9 cellular contexts compared by ENCODE assay signal in the genomic region with DNA sequence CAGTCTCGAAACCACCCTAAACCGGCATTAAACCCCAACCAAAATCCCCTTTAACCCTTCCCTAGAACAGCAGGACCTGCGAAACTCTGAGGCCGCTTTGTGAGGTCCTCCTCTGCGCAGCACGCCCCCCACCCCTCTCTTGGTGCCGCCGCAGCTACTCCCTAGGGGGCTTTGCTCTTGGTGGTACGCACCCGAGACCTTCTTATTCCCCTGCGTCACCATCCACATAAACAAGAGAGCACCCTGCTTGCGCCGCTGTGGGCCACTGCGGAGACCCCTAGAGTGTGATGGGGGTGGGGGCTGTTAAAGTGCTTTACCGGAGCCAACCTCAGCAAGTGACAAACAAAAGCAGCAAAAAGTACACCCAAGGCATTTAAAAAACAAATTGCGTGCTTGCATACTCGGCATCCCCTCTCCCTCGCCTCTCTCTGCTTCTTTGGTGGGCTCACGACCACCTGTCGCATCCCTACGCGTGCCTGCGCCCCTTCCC. TPM values are rescaled to one million over a fixed set of nuclear protein-coding genes. Genes with fewer than 3 reads are reported as not detected.
A peak's percentile ranks its signal among the peaks of the same experiment; 100 is the strongest.
DNase-seq lines count a peak whose midpoint lies in the region; ATAC-seq, FAIRE-seq and TF ChIP-seq lines count a peak whose summit lies in the region.
"Had no signal": no experiment of that assay in that cellular context is flagged by ENCODE, and none has a peak within 500 bp of the region (broad histone marks: within the 10 kb centered on the region; RNA-seq: fewer than 3 reads in every experiment).

No MANE protein-coding gene starts in this region.

- WGBS in pancreas, 2 donors = 32 to 38% methylated on average over 23 of the region's 23 CpGs

- H3K79me2 ChIP-seq in OCI-LY1 (ENCODE audit: insufficient read depth, low read length) = no peaks in the 10 kb centered on the region

- H3K36me3 Mint-ChIP-seq in CD4-positive, alpha-beta T cell (ENCODE audit: low read depth) = peaks cover 6% of the 10 kb centered on the region

- no peaks in the 10 kb centered on the region for H4K20me1 ChIP-seq in OCI-LY1 (ENCODE audit: insufficient read depth, low read length)

- peak overlapping the region; percentile 39; the same call in 1 of the 2 replicates for H3K9ac ChIP-seq in OCI-LY1 (ENCODE audit: low read length)

- H3K36me3 ChIP-seq in OCI-LY1 (ENCODE audit: insufficient read depth, low read length) = no peaks in the 10 kb centered on the region
- no peaks in the 10 kb centered on the region for H3K36me3 ChIP-seq in pancreas

- POLR2A ChIA-PET in CD4-positive, alpha-beta T cell (lab: Charles Lee) = interaction anchor here (0.6 to 3.7 kb wide), 3 partner anchors 37 to 200 kb away, joined by 3 to 22 read pairs (median 3); a partner anchor contains a TSS

- no peaks in the 10 kb centered on the region for H3K9me3 ChIP-seq in CD4-positive, alpha-beta T cell (ENCODE audit: control insufficient read depth, low read length)
- no peaks in the 10 kb centered on the region for H3K9me3 ChIP-seq in OCI-LY1 (ENCODE audit: low read length)
- no peaks in the 10 kb centered on the region for H3K9me3 ChIP-seq in pancreas

- H3K4me3 Mint-ChIP-seq in CD4-positive, alpha-beta T cell = peak overlapping the region; percentile 94

- H3K4me1 Mint-ChIP-seq in CD4-positive, alpha-beta T cell (ENCODE audit: low read depth) = peaks cover 27% of the 10 kb centered on the region

- no peak for TF ChIP-seq CTCF in CD4-positive, alpha-beta T cell (IDR thresholded peaks at IDR 0.05)
- TF ChIP-seq CTCF in OCI-LY1 (IDR thresholded peaks at IDR 0.05; ENCODE audit: low read length) = no peak
- TF ChIP-seq CTCF in epithelial cell of esophagus (IDR thresholded peaks at IDR 0.05; ENCODE audit: insufficient read depth, low read depth, low read length, missing control alignments) = no peak
- no peak for TF ChIP-seq CTCF in pancreas (IDR thresholded peaks at IDR 0.05)

- H3K27ac ChIP-seq in CD4-positive, alpha-beta T cell (ENCODE audit: low read depth, low read length) = no peak overlapping the region
- H3K27ac ChIP-seq in OCI-LY1 (ENCODE audit: low read depth, low read length, poor library complexity, severe bottlenecking) (no peak overlapping the region), pancreas (no peak overlapping the region)

- no peaks in the 10 kb centered on the region for H3F3A ChIP-seq in OCI-LY1 (ENCODE audit: insufficient read depth, low read length)

- FAIRE-seq in pancreas (lab: Jason Lieb, UNC) = no peak

- H2AFZ ChIP-seq in OCI-LY1 (ENCODE audit: low read length) = no peak overlapping the region

- H3K4me1 ChIP-seq in OCI-LY1 (ENCODE audit: insufficient read depth, low read length, severe bottlenecking) = peaks cover 25% of the 10 kb centered on the region
- no peaks in the 10 kb centered on the region for H3K4me1 ChIP-seq in pancreas

- H3K9me3 Mint-ChIP-seq in CD4-positive, alpha-beta T cell = no peaks in the 10 kb centered on the region

- peaks cover 55% of the 10 kb centered on the region for H3K27me3 ChIP-seq in CD4-positive, alpha-beta T cell (ENCODE audit: control insufficient read depth, insufficient read depth, low read length)
- H3K27me3 ChIP-seq in OCI-LY1 (ENCODE audit: insufficient read depth, low read length) (no peaks in the 10 kb centered on the region), pancreas (peaks cover 0 to 8% (median 0%) of the 10 kb centered on the region in 4 donors)

- no peaks in the 10 kb centered on the region for H3K9me2 ChIP-seq in OCI-LY1 (ENCODE audit: low read depth, low read length)

- H3K4me3 ChIP-seq in OCI-LY1 (ENCODE audit: low read depth, low read length, poor library complexity, severe bottlenecking) = peak overlapping the region; percentile 76
- peak overlapping the region; percentile 59 for H3K4me3 ChIP-seq in epithelial cell of esophagus (ENCODE audit: low read length)
- H3K4me3 ChIP-seq in pancreas = peak overlapping the region in 3 of 4 donors; percentile 5 to 55 (median 42)
- H3K4me3 ChIP-seq: lung had no signal

- H3K27ac Mint-ChIP-seq in CD4-positive, alpha-beta T cell = no peak overlapping the region

- peaks cover 69% of the 10 kb centered on the region for H3K27me3 Mint-ChIP-seq in CD4-positive, alpha-beta T cell

- H3K4me2 ChIP-seq in OCI-LY1 (ENCODE audit: low read length) = peak overlapping the region; percentile 67

- CTCF ChIA-PET in CD4-positive, alpha-beta T cell (lab: Charles Lee) = interaction anchor here (0.9 to 2.0 kb wide), 4 partner anchors 120 to 204 kb away, joined by 3 to 9 read pairs (median 5); a partner anchor contains a TSS

- no peak for ATAC-seq in CD4-positive, alpha-beta T cell (ENCODE audit: poor library complexity)
- ATAC-seq in pancreas = no peak
- no peak for ATAC-seq in GM19395 (IDR thresholded peaks at IDR 0.05; ENCODE audit: unreplicated experiment)

- no peak for DNase-seq in CD4-positive, alpha-beta T cell
- DNase-seq in epithelial cell of esophagus (ENCODE audit: low read depth) (no peak), pancreas (no peak), NCI-H446 (lab: John Stamatoyannopoulos, UW) (no peak), ecto neural progenitor cell (ENCODE audit: low spot score) (no peak)
- no peak for DNase-seq in NK-92 treated with Interleukin-12 subunit alpha and Interleukin-12 subunit beta, amount 100 ng/mL, for 24 hours (lab: John Stamatoyannopoulos, UW)

- intact Hi-C loops in CD4-positive, alpha-beta T cell (cut with DNase I, micrococcal nuclease) = loop anchor here in 1 of 2 experiments (5.0 to 10.0 kb wide), 2 partner anchors 200 to 617 kb away; a partner anchor contains a TSS
- intact Hi-C loops in pancreas (cut with DNase I) = loop anchor here in 1 of 3 donors (10.0 kb wide), 1 partner anchor 603 kb away; no protein-coding TSS in a partner anchor

RNA-seq across cellular contexts. Expression of a gene that starts 0.5 kb away (rescaled TPM):
- total RNA-seq in CD4-positive, alpha-beta T cell = 1,000 to 10,000 TPM; 1,245 to 1,317 TPM
- total RNA-seq in pancreas = 100 to 1,000 TPM; 349 to 850 (median 535) TPM
- 1,000 to 10,000 TPM; 1,207 to 2,220 TPM for polyA plus RNA-seq in pancreas

RNA-seq across cellular contexts. Expression of a gene that starts 1.3 kb away (rescaled TPM):
- not detected for total RNA-seq in CD4-positive, alpha-beta T cell
- under 1 TPM; 0.47 to 0.84 (median 0.53) TPM for total RNA-seq in pancreas
- 1 to 10 TPM in 1 of 2 donors, under 1 TPM in 1; 0.68 to 2.8 TPM for polyA plus RNA-seq in pancreas
